Comparison of ENCODE assay signal across 1 cellular context in the genomic region with DNA sequence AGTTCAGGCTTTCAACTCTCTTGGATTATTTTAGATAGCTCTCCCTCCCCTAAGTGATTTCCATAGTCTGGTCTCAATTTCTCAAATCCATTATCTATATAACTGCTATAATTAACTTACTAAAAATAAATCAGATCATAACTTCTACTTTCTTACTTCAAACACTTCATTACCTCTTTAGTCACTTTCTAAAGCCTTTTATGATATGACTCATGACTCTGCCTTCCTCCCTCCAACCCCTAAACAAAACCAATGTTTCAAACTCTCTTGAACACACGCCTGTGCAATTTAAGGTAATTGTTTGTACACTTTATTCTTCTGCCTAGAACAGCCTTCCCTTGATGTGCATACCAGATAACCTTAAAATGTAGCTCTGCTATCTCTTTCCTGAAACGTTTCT.
TF ChIP-seq lines count a peak whose summit lies in the region.

No MANE protein-coding gene starts in this region.

TF ChIP-seq in K562, 482 proteins besides CTCF, POLR2A, EP300 and RAD21 (continued from another document):
- TF ChIP-seq PRMT5 (CRISPR knock-in tag; IDR thresholded peaks at IDR 0.05) (no peak), ZNF217 (CRISPR knock-in tag; IDR thresholded peaks at IDR 0.05) (no peak), THRB (CRISPR knock-in tag; conservative IDR thresholded peaks at IDR 0.05) (no peak), EGR1 (conservative IDR thresholded peaks at IDR 0.05) (no peak), ZNF197 (CRISPR knock-in tag; IDR thresholded peaks at IDR 0.05; ENCODE audit: low read depth) (no peak), ZNF124 (CRISPR knock-in tag; IDR thresholded peaks at IDR 0.05) (no peak), GTF2A2 (tag; IDR thresholded peaks at IDR 0.05) (no peak), KLF10 (CRISPR knock-in tag; IDR thresholded peaks at IDR 0.05) (no peak)
- TF ChIP-seq, protein P1, sequence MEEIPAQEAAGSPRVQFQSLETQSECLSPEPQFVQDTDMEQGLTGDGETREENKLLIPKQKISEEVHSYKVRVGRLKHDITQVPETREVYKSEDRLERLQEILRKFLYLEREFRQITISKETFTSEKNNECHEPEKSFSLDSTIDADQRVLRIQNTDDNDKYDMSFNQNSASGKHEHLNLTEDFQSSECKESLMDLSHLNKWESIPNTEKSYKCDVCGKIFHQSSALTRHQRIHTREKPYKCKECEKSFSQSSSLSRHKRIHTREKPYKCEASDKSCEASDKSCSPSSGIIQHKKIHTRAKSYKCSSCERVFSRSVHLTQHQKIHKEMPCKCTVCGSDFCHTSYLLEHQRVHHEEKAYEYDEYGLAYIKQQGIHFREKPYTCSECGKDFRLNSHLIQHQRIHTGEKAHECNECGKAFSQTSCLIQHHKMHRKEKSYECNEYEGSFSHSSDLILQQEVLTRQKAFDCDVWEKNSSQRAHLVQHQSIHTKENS (CRISPR knock-in tag; IDR thresholded peaks at IDR 0.05), result no peak
